6 cellular contexts compared by ENCODE assay signal in the genomic region with DNA sequence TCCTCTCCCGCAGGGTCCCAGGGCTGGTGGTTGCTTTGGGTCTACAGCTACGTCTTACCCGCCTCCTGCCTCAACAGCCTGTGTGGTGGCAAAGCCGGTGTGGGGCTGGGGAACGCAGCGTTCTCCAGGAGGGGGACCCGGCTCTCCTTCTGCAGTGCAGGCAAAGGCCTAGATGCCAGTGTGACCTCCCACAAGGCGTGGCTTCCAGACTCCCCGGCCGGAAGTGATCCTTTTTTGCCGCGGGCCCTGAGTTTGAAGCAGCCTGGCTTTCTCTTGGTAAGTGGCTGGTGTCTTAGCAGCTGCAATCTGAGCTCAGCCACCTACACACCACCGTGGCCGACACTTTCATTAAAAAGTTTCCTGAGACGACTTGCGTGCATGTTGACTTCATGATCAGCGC. TPM values are rescaled to one million over a fixed set of nuclear protein-coding genes. Genes with fewer than 3 reads are reported as not detected.
"Had no signal": no experiment of that assay in that cellular context is flagged by ENCODE, and none has a peak within 500 bp of the region (broad histone marks: within the 10 kb centered on the region; RNA-seq: fewer than 3 reads in every experiment).

No MANE protein-coding gene starts in this region.

RNA-seq across cellular contexts. Expression of gene GGTLC2, which starts 6.1 kb away (rescaled TPM):
- polyA plus RNA-seq: naive thymus-derived CD4-positive, alpha-beta T cell; neural cell; pancreas; right cardiac atrium; stomach; urinary bladder had no signal
